Comparison of ENCODE assay signal across 17 cellular contexts in the genomic region with DNA sequence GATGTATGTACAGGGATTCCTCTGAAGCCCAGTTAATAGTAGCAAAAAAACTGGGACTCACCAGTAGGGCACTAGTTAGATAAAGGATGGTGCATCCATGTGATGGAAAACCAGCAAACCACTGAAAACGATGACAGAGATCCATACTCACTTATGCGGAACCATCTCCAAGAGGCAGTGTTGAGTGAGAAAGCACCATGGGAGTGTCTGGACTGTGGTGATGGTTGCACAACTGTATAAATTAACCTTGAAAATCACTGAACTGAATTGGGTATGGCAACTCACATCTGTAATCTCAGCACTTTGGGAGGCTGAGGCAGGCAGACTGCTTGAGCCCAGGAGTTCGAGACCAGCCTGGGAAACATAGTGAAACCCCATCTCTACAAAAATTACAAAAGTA.
"Had no signal": no experiment of that assay in that cellular context is flagged by ENCODE, and none has a peak within 500 bp of the region (broad histone marks: within the 10 kb centered on the region; RNA-seq: fewer than 3 reads in every experiment).

No MANE protein-coding gene starts in this region.

- FAIRE-seq: bronchial epithelial cell, keratinocyte, TTC549 had no signal

- ATAC-seq: activated naive CD4-positive, alpha-beta T cell treated with anti-CD3 and anti-CD28 coated beads, Interleukin-2, amount 50 U/mL, for 72 hours; left lung; naive thymus-derived CD8-positive, alpha-beta T cell had no signal

- H3K27ac Mint-ChIP-seq: activated naive CD4-positive, alpha-beta T cell treated with anti-CD3 and anti-CD28 coated beads, Interleukin-2, amount 50 U/mL, for 72 hours; mesothelial cell of epicardium; naive thymus-derived CD8-positive, alpha-beta T cell; neural progenitor cell; type B pancreatic cell had no signal

- H3K4me3 Mint-ChIP-seq: mesothelial cell of epicardium; naive thymus-derived CD8-positive, alpha-beta T cell; neural progenitor cell; type B pancreatic cell had no signal

- H3K9me3 Mint-ChIP-seq: activated naive CD4-positive, alpha-beta T cell treated with anti-CD3 and anti-CD28 coated beads, Interleukin-2, amount 50 U/mL, for 72 hours; naive thymus-derived CD8-positive, alpha-beta T cell; type B pancreatic cell had no signal

- DNase-seq: activated CD4-positive, alpha-beta T cell treated with anti-CD3 and anti-CD28 coated beads for 1 hour; activated CD4-positive, alpha-beta T cell treated with anti-CD3 and anti-CD28 coated beads, Interleukin-2, amount 50 U/mL, for 1 hour; activated T-cell treated with anti-CD3 and anti-CD28 coated beads, Interleukin-2, amount 50 U/mL, for 1 hour; foreskin fibroblast; left lung; naive thymus-derived CD8-positive, alpha-beta T cell; posterior cingulate gyrus; spleen; stimulated activated CD4-positive, alpha-beta T cell treated with anti-CD3 and anti-CD28 coated beads, Interleukin-4, amount 100 ng/mL, for 1 hour; stimulated activated naive CD4-positive, alpha-beta T cell had no signal

- H3K27me3 Mint-ChIP-seq: naive thymus-derived CD8-positive, alpha-beta T cell; type B pancreatic cell had no signal

- H3K36me3 Mint-ChIP-seq: activated naive CD4-positive, alpha-beta T cell treated with anti-CD3 and anti-CD28 coated beads, Interleukin-2, amount 50 U/mL, for 72 hours; mesothelial cell of epicardium; neural progenitor cell; type B pancreatic cell had no signal
